Comparison of ENCODE assay signal across 19 cellular contexts in genomic region chr12:76922821-76923315, GRCh38.
"Had no signal": no experiment of that assay in that cellular context is flagged by ENCODE, and none has a peak within 500 bp of the region (broad histone marks: within the 10 kb centered on the region; RNA-seq: fewer than 3 reads in every experiment).

No MANE protein-coding gene starts in this region.

- H3K9me3 Mint-ChIP-seq: activated CD4-positive, alpha-beta T cell treated with anti-CD3 and anti-CD28 coated beads, Interleukin-2, amount 10 ng/mL, durations not matched to agents 7 days and 5 days; activated T-helper 2 cell treated with anti-CD3 and anti-CD28 coated beads, Interferon-gamma antibody, Interleukin-2, Interleukin-4, amounts not matched to agents 10 μg/mL and 5 μg/mL and 100 μg/mL, durations not matched to agents 14 hours and 24 hours and 36 hours; dendritic cell treated with granulocyte-macrophage colony-stimulating factor and Interleukin-4, amounts not matched to agents 40 ng/mL and 50 ng/mL, for 4 days; effector memory CD8-positive, alpha-beta T cell; natural killer cell; WTC11 had no signal

- H3K36me3 Mint-ChIP-seq: brain, immature natural killer cell, natural killer cell, WTC11 had no signal

- H3K4me1 ChIP-seq: psoas muscle, sigmoid colon had no signal

- H3K4me3 Mint-ChIP-seq: activated CD4-positive, alpha-beta T cell treated with anti-CD3 and anti-CD28 coated beads, Interleukin-2, amount 10 ng/mL, durations not matched to agents 7 days and 5 days; dendritic cell treated with granulocyte-macrophage colony-stimulating factor and Interleukin-4, amounts not matched to agents 40 ng/mL and 50 ng/mL, for 4 days; effector memory CD8-positive, alpha-beta T cell; immature natural killer cell; natural killer cell; WTC11 had no signal

- H3K9me3 ChIP-seq: mucosa of descending colon, psoas muscle, sigmoid colon had no signal

- H3K27me3 Mint-ChIP-seq: dendritic cell treated with granulocyte-macrophage colony-stimulating factor and Interleukin-4, amounts not matched to agents 40 ng/mL and 50 ng/mL, for 4 days had no signal

- H3K27me3 ChIP-seq: sigmoid colon had no signal

- DNase-seq: activated CD4-positive, alpha-beta T cell treated with anti-CD3 and anti-CD28 coated beads, Interleukin-2, amount 10 ng/mL, durations not matched to agents 7 days and 5 days; activated naive CD4-positive, alpha-beta T cell treated with anti-CD3 and anti-CD28 coated beads, Interleukin-2, amount 50 U/mL, for 16 hours; effector memory CD8-positive, alpha-beta T cell; glutamatergic neuron; immature natural killer cell; left colon; mammary epithelial cell; mucosa of descending colon; natural killer cell; occipital lobe; psoas muscle; sigmoid colon; stimulated activated CD4-positive, alpha-beta T cell treated with anti-CD3 and anti-CD28 coated beads, Interleukin-2, amount 100 ng/mL, for 48 hours; stimulated activated naive CD4-positive, alpha-beta T cell treated with Interleukin-2 at 50 U/mL for 16 hours had no signal

- H3K27ac Mint-ChIP-seq: activated CD4-positive, alpha-beta T cell treated with anti-CD3 and anti-CD28 coated beads, Interleukin-2, amount 10 ng/mL, durations not matched to agents 7 days and 5 days; activated T-helper 2 cell treated with anti-CD3 and anti-CD28 coated beads, Interferon-gamma antibody, Interleukin-2, Interleukin-4, amounts not matched to agents 10 μg/mL and 5 μg/mL and 100 μg/mL, durations not matched to agents 14 hours and 24 hours and 36 hours; brain; dendritic cell treated with granulocyte-macrophage colony-stimulating factor and Interleukin-4, amounts not matched to agents 40 ng/mL and 50 ng/mL, for 4 days; effector memory CD8-positive, alpha-beta T cell; immature natural killer cell; natural killer cell; WTC11 had no signal

- H3K27ac ChIP-seq: epithelial cell of prostate, psoas muscle had no signal

- ATAC-seq: effector memory CD8-positive, alpha-beta T cell; left colon; mucosa of descending colon; natural killer cell; psoas muscle; WTC11 had no signal

- H3K4me3 ChIP-seq: mucosa of descending colon, psoas muscle, sigmoid colon had no signal

- H3K36me3 ChIP-seq: sigmoid colon had no signal
